In genomic region chr2:39683022-39683699, GRCh38 we compare ENCODE assay signal across 34 cellular contexts. TPM values are rescaled to one million over a fixed set of nuclear protein-coding genes. Genes with fewer than 3 reads are reported as not detected.
"Had no signal": no experiment of that assay in that cellular context is flagged by ENCODE, and none has a peak within 500 bp of the region (broad histone marks: within the 10 kb centered on the region; RNA-seq: fewer than 3 reads in every experiment).

No MANE protein-coding gene starts in this region.

- ATAC-seq: activated CD8-positive, alpha-beta memory T cell treated with anti-CD3 and anti-CD28 coated beads, Interleukin-2, amount 10 ng/mL, durations not matched to agents 7 days and 5 days; Panc1 had no signal

- H3K4me1 ChIP-seq: SJCRH30 had no signal

- H3K27me3 ChIP-seq: brain microvascular endothelial cell, SJCRH30 had no signal

- H3K4me2 ChIP-seq: KMS-11 had no signal

- H3K4me3 ChIP-seq: SJCRH30, SK-N-MC had no signal

- DNase-seq: activated CD4-positive, alpha-beta memory T cell treated with anti-CD3 and anti-CD28 coated beads, Interleukin-2, amount 10 ng/mL, durations not matched to agents 7 days and 5 days; activated CD4-positive, alpha-beta T cell treated with anti-CD3 and anti-CD28 coated beads for 1 hour; activated CD4-positive, alpha-beta T cell treated with anti-CD3 and anti-CD28 coated beads for 48 hours; activated CD4-positive, CD25-positive, alpha-beta regulatory T cell; activated CD8-positive, alpha-beta memory T cell treated with anti-CD3 and anti-CD28 coated beads for 24 hours; activated CD8-positive, alpha-beta memory T cell treated with anti-CD3 and anti-CD28 coated beads, Interleukin-2, amount 10 ng/mL, durations not matched to agents 7 days and 5 days; activated CD8-positive, alpha-beta memory T cell treated with anti-CD3 and anti-CD28 coated beads, Interleukin-2, amount 50 U/mL, for 48 hours; activated effector memory CD4-positive, alpha-beta T cell treated with Interleukin-2 at 50 U/mL for 16 hours; activated naive CD4-positive, alpha-beta T cell; activated naive CD4-positive, alpha-beta T cell treated with anti-CD3 and anti-CD28 coated beads, Interleukin-2, amount 50 U/mL, for 16 hours; activated naive CD8-positive, alpha-beta T cell treated with anti-CD3 and anti-CD28 coated beads for 36 hours; activated T-cell treated with anti-CD3 and anti-CD28 coated beads, Interleukin-2, amount 50 U/mL, for 48 hours; amniotic stem cell; aorta; brain microvascular endothelial cell; MM.1S; MV-4-11; NCI-H1092; NCI-H1436 treated with DMSO at 0.1 percent for 48 hours; NCI-H1694 treated with DMSO at 0.1 percent for 48 hours; NCI-H2029; NCI-H345; NCI-H524 treated with DMSO at 0.1 percent for 48 hours; SHP77; SJCRH30; T1000; WERI-Rb-1 had no signal

- H3K36me3 ChIP-seq: brain microvascular endothelial cell, SJCRH30, WERI-Rb-1 had no signal

- H3K27ac ChIP-seq: brain microvascular endothelial cell, KMS-11, SJCRH30, SK-N-MC, WERI-Rb-1 had no signal

RNA-seq across cellular contexts. Expression of gene TMEM178A, which starts 17.4 kb away (rescaled TPM):
- total RNA-seq: activated CD8-positive, alpha-beta memory T cell treated with anti-CD3 and anti-CD28 coated beads, Interleukin-2, amount 10 ng/mL, durations not matched to agents 7 days and 5 days; NCI-H460; RPMI7951; T-helper 1 cell treated with Interleukin-12 subunit alpha and Interleukin-12 subunit beta and Interleukin-4 antibody, amounts not matched to agents 30 ng/mL and 1 ng/mL, for 36 hours; T-helper 2 cell treated with Interferon-gamma antibody and Interleukin-4, amounts not matched to agents 100 ng/mL and 5 ng/mL, for 36 hours had no signal
